ENCODE assay signal across 16 cellular contexts in genomic region chr14:90858511-90858910, GRCh38.
"Had no signal": no experiment of that assay in that cellular context is flagged by ENCODE, and none has a peak within 500 bp of the region (broad histone marks: within the 10 kb centered on the region; RNA-seq: fewer than 3 reads in every experiment).

No MANE protein-coding gene starts in this region.

- H3K4me1 Mint-ChIP-seq: neural crest cell had no signal

- H3K27me3 ChIP-seq: adrenal gland, breast epithelium, thyroid gland had no signal

- H3K27ac Mint-ChIP-seq: activated naive CD4-positive, alpha-beta T cell treated with anti-CD3 and anti-CD28 coated beads, Interleukin-2, amount 50 U/mL, for 72 hours; activated T-cell treated with anti-CD3 and anti-CD28 coated beads, Interleukin-2, amount 50 U/mL, for 72 hours; naive B cell; stimulated activated naive B cell treated with anti-CD40 and anti-IgM and Interleukin-4, amounts not matched to agents 10 μg/mL and 1 μg/mL and 100 μg/mL, for 72 hours had no signal

- H3K9me3 ChIP-seq: adrenal gland, breast epithelium, mucosa of descending colon, thyroid gland had no signal

- H3K4me3 ChIP-seq: adrenal gland, mucosa of descending colon, thyroid gland had no signal

- H3K27me3 Mint-ChIP-seq: naive B cell; stimulated activated naive B cell treated with anti-CD40 and anti-IgM and Interleukin-4, amounts not matched to agents 10 μg/mL and 1 μg/mL and 100 μg/mL, for 72 hours had no signal

- H3K4me1 ChIP-seq: adrenal gland, breast epithelium, thyroid gland had no signal

- H3K36me3 ChIP-seq: adrenal gland, breast epithelium, thyroid gland had no signal

- H3K27ac ChIP-seq: adrenal gland, breast epithelium, thyroid gland had no signal

- H3K4me3 Mint-ChIP-seq: activated T-cell treated with anti-CD3 and anti-CD28 coated beads, Interleukin-2, amount 50 U/mL, for 72 hours; naive B cell; neural crest cell; stimulated activated naive B cell treated with anti-CD40 and anti-IgM and Interleukin-4, amounts not matched to agents 10 μg/mL and 1 μg/mL and 100 μg/mL, for 72 hours had no signal

- DNase-seq: activated CD4-positive, CD25-positive, alpha-beta regulatory T cell treated with anti-CD3 and anti-CD28 coated beads, Interleukin-2, amount 50 U/mL, for 72 hours; activated gamma-delta T cell; activated T-cell treated with anti-CD3 and anti-CD28 coated beads, Interleukin-2, amount 50 U/mL, for 72 hours; adrenal gland; cerebellar nuclear complex; cortex of kidney; effector CD4-positive, alpha-beta T cell; left ventricle myocardium superior; mesenchymal stem cell; mucosa of descending colon; naive B cell; stimulated activated naive B cell treated with anti-CD40 and anti-IgM and Interleukin-4, amounts not matched to agents 10 μg/mL and 1 μg/mL and 100 μg/mL, for 72 hours; thyroid gland had no signal

- H3K36me3 Mint-ChIP-seq: activated naive CD4-positive, alpha-beta T cell treated with anti-CD3 and anti-CD28 coated beads, Interleukin-2, amount 50 U/mL, for 72 hours had no signal

- ATAC-seq: activated naive CD4-positive, alpha-beta T cell treated with anti-CD3 and anti-CD28 coated beads, Interleukin-2, amount 50 U/mL, for 72 hours; activated T-cell treated with anti-CD3 and anti-CD28 coated beads, Interleukin-2, amount 50 U/mL, for 72 hours; left ventricle myocardium superior; mucosa of descending colon; stimulated activated naive B cell treated with anti-CD40 and anti-IgM and Interleukin-4, amounts not matched to agents 10 μg/mL and 1 μg/mL and 100 μg/mL, for 72 hours had no signal
